In genomic region chr1:232393834-232394146, GRCh38 we compare ENCODE assay signal across 1 cellular context.
TF ChIP-seq lines count a peak whose summit lies in the region.

No MANE protein-coding gene starts in this region.

TF ChIP-seq in GM23338, 12 proteins besides CTCF, POLR2A, EP300 and RAD21 (continued from another document):
- TF ChIP-seq ZNF462 (CRISPR knock-in tag; IDR thresholded peaks at IDR 0.05), result no peak
